3 cellular contexts compared by ENCODE assay signal in the genomic region with DNA sequence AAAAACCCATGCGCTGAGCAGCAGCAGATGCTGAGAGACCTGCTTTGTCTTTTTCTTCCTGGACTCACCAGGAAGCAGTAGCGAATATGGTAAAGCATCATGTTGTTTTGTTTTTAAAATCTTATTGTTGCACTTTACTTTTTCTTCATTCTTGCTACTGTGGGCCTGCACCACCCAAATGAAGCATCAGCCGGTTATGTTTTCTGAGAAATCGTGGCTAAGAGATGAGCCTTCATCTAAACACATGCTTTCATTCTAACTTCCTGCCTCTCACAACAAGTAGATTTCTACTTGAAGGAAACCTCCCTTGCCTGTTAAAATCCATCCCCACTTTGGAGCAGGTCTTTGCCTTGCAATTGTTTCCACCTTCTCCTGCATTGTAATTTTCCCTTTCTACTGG.
"Had no signal": no experiment of that assay in that cellular context is flagged by ENCODE, and none has a peak within 500 bp of the region (broad histone marks: within the 10 kb centered on the region; RNA-seq: fewer than 3 reads in every experiment).

No MANE protein-coding gene starts in this region.

- DNase-seq: GDM1, GF-D8 had no signal

- ATAC-seq: GM12878 had no signal

- H3K4me3 ChIP-seq: GM12878 had no signal
